In genomic region chr6:46015119-46015968, GRCh38 we compare ENCODE assay signal across 8 cellular contexts. TPM values are rescaled to one million over a fixed set of nuclear protein-coding genes. Genes with fewer than 3 reads are reported as not detected.
DNase-seq lines count a peak whose midpoint lies in the region; ATAC-seq and TF ChIP-seq lines count a peak whose summit lies in the region.

TSS of gene CLIC5 (minus strand) at chr6:46015860. CDS start at chr6:46015542, 318 bp downstream.

- H3K4me1 ChIP-seq in KMS-11 (ENCODE audit: low read depth, poor library complexity, severe bottlenecking): peaks cover 33% of the 10 kb centered on the region
- H3K4me1 ChIP-seq in prostate gland (replicated peaks): no peaks in the 10 kb centered on the region

- H3K4me3 Mint-ChIP-seq in activated T-helper 2 cell treated with anti-CD3 and anti-CD28 coated beads, Interferon-gamma antibody, Interleukin-2, Interleukin-4, amounts not matched to agents 10 μg/mL and 5 μg/mL and 100 μg/mL, durations not matched to agents 14 hours and 24 hours and 36 hours (ENCODE audit: low read depth): peak within 1 kb of the TSS; percentile 78

- no peaks in the 10 kb centered on the region for H3K79me2 ChIP-seq in KMS-11 (ENCODE audit: insufficient read depth, low read depth)

- H3K27me3 ChIP-seq in KMS-11 (ENCODE audit: insufficient read depth, low read depth) (0 out of 2 replicates have a peak, but pooled peaks cover 9% of the 10 kb centered on the region), prostate gland (replicated peaks; ENCODE audit: insufficient read depth) (no peaks in the 10 kb centered on the region)

- H4K20me1 ChIP-seq in KMS-11 (ENCODE audit: insufficient read depth): no peaks in the 10 kb centered on the region

- DNase-seq in activated T-helper 2 cell treated with anti-CD3 and anti-CD28 coated beads, Interferon-gamma antibody, Interleukin-2, Interleukin-4, amounts not matched to agents 10 μg/mL and 5 μg/mL and 100 μg/mL, durations not matched to agents 14 hours and 24 hours and 36 hours (ENCODE audit: low spot score): no peak
- DNase-seq in cardiac septum (ENCODE audit: low spot score) (peak; percentile 89), prostate gland (ENCODE audit: low spot score) (peak; percentile 22), NCI-H2081 treated with DMSO at 0.1 percent for 48 hours (lab: John Stamatoyannopoulos, UW) (no peak), pons (ENCODE audit: low spot score) (no peak)

- H3K4me1 Mint-ChIP-seq in activated T-helper 2 cell treated with anti-CD3 and anti-CD28 coated beads, Interferon-gamma antibody, Interleukin-2, Interleukin-4, amounts not matched to agents 10 μg/mL and 5 μg/mL and 100 μg/mL, durations not matched to agents 14 hours and 24 hours and 36 hours (ENCODE audit: low read depth): peaks cover 50% of the 10 kb centered on the region

- intact Hi-C loops in activated T-helper 2 cell treated with anti-CD3 and anti-CD28 coated beads, Interferon-gamma antibody, Interleukin-2, Interleukin-4, amounts not matched to agents 10 μg/mL and 5 μg/mL and 100 μg/mL, durations not matched to agents 14 hours and 24 hours and 36 hours (cut with micrococcal nuclease): loop anchor here (10.0 kb wide), 3 partner anchors 181 to 1361 kb away; no protein-coding TSS in a partner anchor
- intact Hi-C loops in cardiac septum (cut with DNase I): loop anchor here (2.0 kb wide), 1 partner anchor 37 kb away; no protein-coding TSS in a partner anchor
- intact Hi-C loops in prostate gland (cut with DNase I): no loop called here

- H3K27me3 Mint-ChIP-seq in activated T-helper 2 cell treated with anti-CD3 and anti-CD28 coated beads, Interferon-gamma antibody, Interleukin-2, Interleukin-4, amounts not matched to agents 10 μg/mL and 5 μg/mL and 100 μg/mL, durations not matched to agents 14 hours and 24 hours and 36 hours (ENCODE audit: low read depth): peaks cover 29% of the 10 kb centered on the region

- WGBS in prostate gland: under 1% methylated on average over 76 of the region's 82 CpGs

- H3K9ac ChIP-seq in KMS-11: peak within 1 kb of the TSS; percentile 34; the same call in 1 of the 2 replicates

- peak within 1 kb of the TSS; percentile 92 for H3K4me2 ChIP-seq in KMS-11

- no peak within 1 kb of the TSS for H3K4me3 ChIP-seq in KMS-11 (IDR thresholded peaks at IDR 0.05; ENCODE audit: insufficient read depth, low read depth, low read length)
- peak within 1 kb of the TSS; percentile 34 to 44 for H3K4me3 ChIP-seq in prostate gland

- TF ChIP-seq POLR2A in prostate gland (IDR thresholded peaks at IDR 0.05): no peak

- ATAC-seq in GM18520 (IDR thresholded peaks at IDR 0.05; ENCODE audit: unreplicated experiment): no peak

- TF ChIP-seq CTCF in 22Rv1 (IDR thresholded peaks at IDR 0.05) (0 out of 2 replicates have a peak, but pooled peaks have one; percentile 9), KMS-11 (conservative IDR thresholded peaks at IDR 0.05; ENCODE audit: low read depth, low read length) (no peak), prostate gland (IDR thresholded peaks at IDR 0.05) (no peak)

- H2AFZ ChIP-seq in KMS-11 (ENCODE audit: low read depth): peak within 1 kb of the TSS; percentile 99

- no peaks in the 10 kb centered on the region for H3K36me3 ChIP-seq in KMS-11 (ENCODE audit: insufficient read depth)
- H3K36me3 ChIP-seq in prostate gland: no peaks in the 10 kb centered on the region

- no peak within 1 kb of the TSS for H3K27ac ChIP-seq in 22Rv1
- no peak within 1 kb of the TSS for H3K27ac ChIP-seq in KMS-11
- H3K27ac ChIP-seq in prostate gland: peak within 1 kb of the TSS; percentile 33 to 48

- H3K27ac Mint-ChIP-seq in activated T-helper 2 cell treated with anti-CD3 and anti-CD28 coated beads, Interferon-gamma antibody, Interleukin-2, Interleukin-4, amounts not matched to agents 10 μg/mL and 5 μg/mL and 100 μg/mL, durations not matched to agents 14 hours and 24 hours and 36 hours: peak within 1 kb of the TSS; percentile 26

- no peaks in the 10 kb centered on the region for H3K9me3 ChIP-seq in prostate gland

- H3K36me3 Mint-ChIP-seq in activated T-helper 2 cell treated with anti-CD3 and anti-CD28 coated beads, Interferon-gamma antibody, Interleukin-2, Interleukin-4, amounts not matched to agents 10 μg/mL and 5 μg/mL and 100 μg/mL, durations not matched to agents 14 hours and 24 hours and 36 hours (ENCODE audit: low read depth): no peaks in the 10 kb centered on the region

- peaks cover 5% of the 10 kb centered on the region for H3K9me3 Mint-ChIP-seq in activated T-helper 2 cell treated with anti-CD3 and anti-CD28 coated beads, Interferon-gamma antibody, Interleukin-2, Interleukin-4, amounts not matched to agents 10 μg/mL and 5 μg/mL and 100 μg/mL, durations not matched to agents 14 hours and 24 hours and 36 hours

RNA-seq across cellular contexts. Expression of gene CLIC5, which starts in this region (rescaled TPM):
- total RNA-seq in activated T-helper 2 cell treated with anti-CD3 and anti-CD28 coated beads, Interferon-gamma antibody, Interleukin-2, Interleukin-4, amounts not matched to agents 10 μg/mL and 5 μg/mL and 100 μg/mL, durations not matched to agents 14 hours and 24 hours and 36 hours: 3.0 and 3.8 TPM in 2 replicates
- 376 TPM for total RNA-seq in cardiac septum
- 1 to 10 TPM; 3.2 to 4.5 TPM for total RNA-seq in prostate gland

Comparison
In these comparisons a context has a peak if more than half of its experiments do, and no peak if none do; other contexts are left out.
1. RNA of gene CLIC5 (total RNA-seq): 376 TPM in cardiac septum (single experiment); 3.2 to 4.5 TPM in prostate gland and 3.0 to 3.8 TPM in activated T-helper 2 cell treated with anti-CD3 and anti-CD28 coated beads, Interferon-gamma antibody, Interleukin-2, Interleukin-4, amounts not matched to agents 10 μg/mL and 5 μg/mL and 100 μg/mL, durations not matched to agents 14 hours and 24 hours and 36 hours; every median in the first group is over 10 times any median in the second.
2. H3K27ac ChIP-seq: peak in prostate gland (2 of 2); none in 22Rv1 (single experiment) and KMS-11 (single experiment).
3. DNase-seq: peak in cardiac septum (single experiment) and prostate gland (single experiment); none in activated T-helper 2 cell treated with anti-CD3 and anti-CD28 coated beads, Interferon-gamma antibody, Interleukin-2, Interleukin-4, amounts not matched to agents 10 μg/mL and 5 μg/mL and 100 μg/mL, durations not matched to agents 14 hours and 24 hours and 36 hours (single experiment), NCI-H2081 treated with DMSO at 0.1 percent for 48 hours (single experiment) and pons (single experiment).